Comparison of ENCODE assay signal across 8 cellular contexts in genomic region chr12:11545438-11546330, GRCh38.
DNase-seq lines count a peak whose midpoint lies in the region; ATAC-seq and TF ChIP-seq lines count a peak whose summit lies in the region.

No MANE protein-coding gene starts in this region.

- H3K27me3 ChIP-seq in gastroesophageal sphincter = no peaks in the 10 kb centered on the region

- no peak for TF ChIP-seq POLR2A in gastroesophageal sphincter (IDR thresholded peaks at IDR 0.05)

- H3K27ac Mint-ChIP-seq in activated naive CD8-positive, alpha-beta T cell treated with anti-CD3 and anti-CD28 coated beads, Interleukin-2, amount 10 ng/mL, durations not matched to agents 7 days and 5 days = peak overlapping the region; percentile 96
- H3K27ac Mint-ChIP-seq in osteocyte (ENCODE audit: unreplicated experiment) = no peak overlapping the region

- H3K4me1 ChIP-seq in gastroesophageal sphincter = peaks cover 0 to 47% (median 3%) of the 10 kb centered on the region in 3 donors

- H3K9me3 ChIP-seq in gastroesophageal sphincter = no peaks in the 10 kb centered on the region

- ATAC-seq in GM21737 (IDR thresholded peaks at IDR 0.05; ENCODE audit: unreplicated experiment) (peak; percentile 74), gastroesophageal sphincter (no peak)
- peak; percentile 82 for ATAC-seq in activated naive CD8-positive, alpha-beta T cell treated with anti-CD3 and anti-CD28 coated beads, Interleukin-2, amount 10 ng/mL, durations not matched to agents 7 days and 5 days (ENCODE audit: low read depth)

- in situ Hi-C loops in GM13977 (cut with MboI; ENCODE audit: low pct_unique_long_range_greater_than_20kb, low sequenced_read_pairs, unreplicated experiment) = no loop called here

- H3K36me3 Mint-ChIP-seq in activated naive CD8-positive, alpha-beta T cell treated with anti-CD3 and anti-CD28 coated beads, Interleukin-2, amount 10 ng/mL, durations not matched to agents 7 days and 5 days = no peaks in the 10 kb centered on the region
- H3K36me3 Mint-ChIP-seq in osteocyte (ENCODE audit: unreplicated experiment) = no peaks in the 10 kb centered on the region

- H3K27me3 Mint-ChIP-seq in activated naive CD8-positive, alpha-beta T cell treated with anti-CD3 and anti-CD28 coated beads, Interleukin-2, amount 10 ng/mL, durations not matched to agents 7 days and 5 days = no peaks in the 10 kb centered on the region
- H3K27me3 Mint-ChIP-seq in osteocyte (ENCODE audit: unreplicated experiment) = peaks cover 13% of the 10 kb centered on the region

- WGBS in gastroesophageal sphincter (ENCODE audit: low coverage in 1 of 2), 2 donors = 58 to 68% methylated on average over 5 of the region's 6 CpGs

- no peak for TF ChIP-seq CTCF in GM13977 (IDR thresholded peaks at IDR 0.05; ENCODE audit: extremely low read depth, insufficient read depth, missing control alignments)
- TF ChIP-seq CTCF in osteocyte (IDR thresholded peaks at IDR 0.05) = no peak
- no peak for TF ChIP-seq CTCF in gastroesophageal sphincter (IDR thresholded peaks at IDR 0.05)

- DNase-seq in GM13977 (ENCODE audit: low spot score) (peak; percentile 78), NCI-H1694 (lab: John Stamatoyannopoulos, UW) (peak; percentile 17), osteocyte (ENCODE audit: extremely low spot score, unreplicated experiment) (no peak), mesenteric fat pad (ENCODE audit: low spot score) (no peak)
- peak; percentile 70 for DNase-seq in activated naive CD8-positive, alpha-beta T cell treated with anti-CD3 and anti-CD28 coated beads, Interleukin-2, amount 10 ng/mL, durations not matched to agents 7 days and 5 days
- peak; percentile 18 for DNase-seq in stimulated activated CD4-positive, alpha-beta T cell treated with anti-CD3 and anti-CD28 coated beads, Interleukin-4, amount 100 ng/mL, for 1 hour

- POLR2A ChIA-PET in activated naive CD8-positive, alpha-beta T cell treated with anti-CD3 and anti-CD28 coated beads, Interleukin-2, amount 10 ng/mL, durations not matched to agents 7 days and 5 days (lab: Charles Lee) = interaction anchor here (0.6 to 4.0 kb wide), 22 partner anchors 10 to 1875 kb away, joined by 3 to 25 read pairs (median 4); partner anchors contain the start of genes BCL2L14, BORCS5, ETV6 and SMIM10L1

- no peak for TF ChIP-seq EP300 in gastroesophageal sphincter (IDR thresholded peaks at IDR 0.05)

- H3K9me3 Mint-ChIP-seq in activated naive CD8-positive, alpha-beta T cell treated with anti-CD3 and anti-CD28 coated beads, Interleukin-2, amount 10 ng/mL, durations not matched to agents 7 days and 5 days = no peaks in the 10 kb centered on the region
- no peaks in the 10 kb centered on the region for H3K9me3 Mint-ChIP-seq in osteocyte (ENCODE audit: unreplicated experiment)

- peaks cover 44% of the 10 kb centered on the region for H3K4me1 Mint-ChIP-seq in activated naive CD8-positive, alpha-beta T cell treated with anti-CD3 and anti-CD28 coated beads, Interleukin-2, amount 10 ng/mL, durations not matched to agents 7 days and 5 days
- no peaks in the 10 kb centered on the region for H3K4me1 Mint-ChIP-seq in osteocyte (ENCODE audit: unreplicated experiment)

- H3K4me3 Mint-ChIP-seq in activated naive CD8-positive, alpha-beta T cell treated with anti-CD3 and anti-CD28 coated beads, Interleukin-2, amount 10 ng/mL, durations not matched to agents 7 days and 5 days = peak overlapping the region; percentile 73
- no peak overlapping the region for H3K4me3 Mint-ChIP-seq in osteocyte (ENCODE audit: unreplicated experiment)

- no peak overlapping the region for H3K4me3 ChIP-seq in gastroesophageal sphincter

- peak overlapping the region in 2 of 4 donors; percentile 18 to 29 for H3K27ac ChIP-seq in gastroesophageal sphincter

- H3K36me3 ChIP-seq in gastroesophageal sphincter = no peaks in the 10 kb centered on the region

Comparison
In these comparisons a context has a peak if more than half of its experiments do, and no peak if none do; other contexts are left out.
1. DNase-seq: peak in GM13977 (single experiment), NCI-H1694 (single experiment), activated naive CD8-positive, alpha-beta T cell treated with anti-CD3 and anti-CD28 coated beads, Interleukin-2, amount 10 ng/mL, durations not matched to agents 7 days and 5 days (single experiment) and stimulated activated CD4-positive, alpha-beta T cell treated with anti-CD3 and anti-CD28 coated beads, Interleukin-4, amount 100 ng/mL, for 1 hour (single experiment); none in osteocyte (single experiment) and mesenteric fat pad (single experiment).